In the genomic region with DNA sequence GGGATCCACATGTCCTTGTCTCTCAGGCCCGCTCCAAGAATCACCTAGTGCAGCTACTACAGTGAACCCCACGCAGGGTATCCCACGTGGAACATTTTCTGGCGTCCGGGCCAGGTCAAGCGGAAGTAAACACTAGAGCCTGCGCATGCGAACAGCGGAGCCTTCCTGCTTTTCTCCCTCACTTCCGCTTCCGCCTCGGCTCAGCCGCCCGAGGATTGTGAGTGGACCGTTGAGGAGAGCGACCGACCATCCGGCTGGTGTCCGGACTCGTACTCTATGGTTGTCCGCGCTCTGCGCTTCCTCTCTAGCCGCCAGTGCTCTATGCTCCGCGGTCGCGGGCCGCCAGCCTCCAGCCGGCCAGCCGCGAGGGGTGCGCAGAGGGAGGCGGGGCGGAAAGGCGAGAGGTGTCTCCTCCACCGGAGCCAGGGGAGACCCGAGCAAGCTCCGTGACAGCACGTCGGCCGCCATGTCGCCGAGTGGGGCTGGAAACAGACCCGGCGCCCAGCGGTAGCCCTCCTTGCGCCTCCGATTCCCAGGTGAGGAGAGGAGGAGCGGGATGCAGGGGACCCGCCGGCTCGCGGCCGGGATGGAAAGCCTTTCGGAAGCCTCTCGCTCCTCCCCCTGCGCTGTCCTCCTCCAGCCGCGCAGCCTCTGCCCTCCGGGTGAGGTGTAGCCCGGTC, we compare ENCODE assay signal across 8 cellular contexts. TPM values are rescaled to one million over a fixed set of nuclear protein-coding genes. Genes with fewer than 3 reads are reported as not detected.
A peak's percentile ranks its signal among the peaks of the same experiment; 100 is the strongest.
DNase-seq lines count a peak whose midpoint lies in the region; ATAC-seq, FAIRE-seq and TF ChIP-seq lines count a peak whose summit lies in the region.

A gene with protein sequence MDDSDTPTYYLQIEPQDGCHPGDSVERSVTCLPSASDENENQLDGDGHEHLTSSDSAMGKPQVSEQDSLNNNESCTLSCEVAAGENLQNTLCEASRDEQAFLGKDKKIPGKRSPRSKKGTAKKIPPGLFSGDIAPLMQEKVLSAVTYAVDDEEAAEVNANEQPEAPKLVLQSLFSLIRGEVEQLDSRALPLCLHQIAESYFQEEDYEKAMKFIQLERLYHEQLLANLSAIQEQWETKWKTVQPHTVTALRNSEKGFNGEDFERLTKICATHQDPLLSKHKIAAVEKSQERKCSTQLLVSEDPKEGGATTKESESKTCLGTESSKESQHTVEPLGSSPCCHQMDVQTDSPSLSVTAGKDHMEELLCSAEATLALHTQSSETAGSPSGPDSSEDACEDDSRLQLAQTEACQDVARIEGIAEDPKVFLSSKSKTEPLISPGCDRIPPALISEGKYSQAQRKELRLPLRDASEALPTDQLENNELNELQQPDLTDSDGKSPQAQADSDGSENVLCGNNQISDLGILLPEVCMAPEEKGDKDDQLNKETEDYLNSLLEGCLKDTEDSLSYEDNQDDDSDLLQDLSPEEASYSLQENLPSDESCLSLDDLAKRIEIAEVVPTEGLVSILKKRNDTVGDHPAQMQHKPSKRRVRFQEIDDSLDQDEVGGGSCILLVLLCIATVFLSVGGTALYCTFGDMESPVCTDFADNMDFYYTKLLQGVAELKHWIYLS (plus strand): TSS at position 329 of the 680 bp plus-strand sequence. CDS start 25,107 bp downstream, outside the sequence.
TFB2M (minus strand) TSS at position 134 of the 680 bp plus-strand sequence; CDS start at position 11, 123 bp downstream.

- H2AFZ ChIP-seq in OCI-LY7 (ENCODE audit: low read length) (peak within 1 kb of the TSS; percentile 85), endothelial cell of umbilical vein (ENCODE audit: low read depth, low read length) (peak within 1 kb of the TSS; percentile 50)

- dilution Hi-C loops in endothelial cell of umbilical vein (cut with MboI; ENCODE audit: extremely low pct_ligation_motif_present, low sequenced_read_pairs), result no loop called here

- TF ChIP-seq POLR2A in endothelial cell of umbilical vein (IDR thresholded peaks at IDR 0.05; ENCODE audit: low read depth, low read length), result peak; percentile 73

- CTCF ChIA-PET in OCI-LY7 (lab: Charles Lee; ENCODE audit: unreplicated experiment), result interaction anchor here (1.5 kb wide), 1 partner anchor 13 kb away, joined by 4 read pairs; no protein-coding TSS in a partner anchor
- CTCF ChIA-PET in endothelial cell of umbilical vein (lab: Charles Lee), result interaction anchor here (1.4 to 3.0 kb wide), 6 partner anchors 20 to 123 kb away, joined by 3 to 14 read pairs (median 8); no protein-coding TSS in a partner anchor

- under 1% methylated on average over 61 of the region's 62 CpGs for WGBS in HUES64

- BruUV-seq in OCI-LY7 (replicated peaks; lab: Mats Ljungman, UMichigan), result no TSS peak
- BruUV-seq in endothelial cell of umbilical vein (replicated peaks; lab: Mats Ljungman, UMichigan), result no TSS peak

- H3K9me1 ChIP-seq in endothelial cell of umbilical vein (replicated peaks; ENCODE audit: control insufficient read depth, extremely low read depth, insufficient read depth, low read length), result no peaks in the 10 kb centered on the region

- peaks cover 71% of the 10 kb centered on the region for H3K79me2 ChIP-seq in OCI-LY7 (ENCODE audit: insufficient read depth, low read depth, low read length)
- peaks cover 58% of the 10 kb centered on the region for H3K79me2 ChIP-seq in endothelial cell of umbilical vein (ENCODE audit: control insufficient read depth, insufficient read depth, low read length)

- TF ChIP-seq CTCF in OCI-LY7 (conservative IDR thresholded peaks at IDR 0.05; ENCODE audit: low read length) (no peak), endothelial cell of umbilical vein (IDR thresholded peaks at IDR 0.05; ENCODE audit: extremely low read depth in 1 of 2, insufficient read depth in 1 of 2, low read depth in 1 of 2, low read length in 2 of 2) (no peak)

- intact Hi-C loops in OCI-LY7 (cut with micrococcal nuclease; ENCODE audit: unreplicated experiment) (loop anchor here (1.0 to 10.0 kb wide), 5 partner anchors 59 to 649 kb away; partner anchors contain the start of genes AHCTF1 and SMYD3), endothelial cell of umbilical vein (cut with micrococcal nuclease) (loop anchor here (1.0 to 10.0 kb wide), 7 partner anchors 43 to 1474 kb away; partner anchors contain the start of gene SMYD3)

- DNase-seq in D341Med (ENCODE audit: low spot score), result peak; percentile 98
- peak; percentile 99 for DNase-seq in OCI-LY7 (ENCODE audit: low spot score)
- peak; percentile 78 for DNase-seq in activated T-cell treated with anti-CD3 and anti-CD28 coated beads for 1 hour (ENCODE audit: low read depth)
- peak; percentile 99 for DNase-seq in endothelial cell of umbilical vein (ENCODE audit: low read depth, low spot score)
- DNase-seq in midbrain (lab: John Stamatoyannopoulos, UW), result peak; percentile 98
- peak; percentile 80 to 82 for DNase-seq in stimulated activated CD8-positive, alpha-beta memory T cell treated with anti-CD3 and anti-CD28 coated beads, Interleukin-2, amount 100 ng/mL, for 1 hour (ENCODE audit: low read depth in 2 of 2)

- H3K36me3 ChIP-seq in HUES64 (ENCODE audit: insufficient read depth, low read length) (peaks cover 21% of the 10 kb centered on the region), OCI-LY7 (ENCODE audit: insufficient read depth, low read length) (peaks cover 29% of the 10 kb centered on the region), endothelial cell of umbilical vein (ENCODE audit: control insufficient read depth in 2 of 2, extremely low read depth in 1 of 2, insufficient read depth in 2 of 2, low read length in 2 of 2) (no peaks in the 10 kb centered on the region)

- no peaks in the 10 kb centered on the region for H3K9me3 ChIP-seq in HUES64 (ENCODE audit: insufficient read depth, low read depth, low read length)
- H3K9me3 ChIP-seq in OCI-LY7 (ENCODE audit: low read length), result no peaks in the 10 kb centered on the region; the same call in 1 of the 2 replicates
- H3K9me3 ChIP-seq in endothelial cell of umbilical vein (replicated peaks; ENCODE audit: control insufficient read depth, insufficient read depth, low read length), result no peaks in the 10 kb centered on the region

- no peaks in the 10 kb centered on the region for H3K9me2 ChIP-seq in OCI-LY7 (ENCODE audit: insufficient read depth, low read length)

- H3K27me3 ChIP-seq in HUES64 (ENCODE audit: insufficient read depth, low read length) (no peaks in the 10 kb centered on the region), endothelial cell of umbilical vein (ENCODE audit: control insufficient read depth in 2 of 2, insufficient read depth in 2 of 2, low read length in 2 of 2) (no peaks in the 10 kb centered on the region)

- no peaks in the 10 kb centered on the region for H3K4me1 ChIP-seq in HUES64 (ENCODE audit: insufficient read depth, low read length)
- H3K4me1 ChIP-seq in OCI-LY7 (ENCODE audit: insufficient read depth, low read length, poor library complexity, severe bottlenecking), result peaks cover 48% of the 10 kb centered on the region
- H3K4me1 ChIP-seq in endothelial cell of umbilical vein (ENCODE audit: control insufficient read depth, extremely low read depth, insufficient read depth, low read length), result peaks cover 46% of the 10 kb centered on the region

- H3K27ac ChIP-seq in HUES64 (ENCODE audit: low read depth, low read length), result peak within 1 kb of the TSS; percentile 74
- H3K27ac ChIP-seq in OCI-LY7 (ENCODE audit: low read depth, low read length, poor library complexity, severe bottlenecking), result peak within 1 kb of the TSS; percentile 76
- H3K27ac ChIP-seq in endothelial cell of umbilical vein (ENCODE audit: insufficient read depth, low read depth, low read length), result peak within 1 kb of the TSS; percentile 79

- H3K4me3 ChIP-seq in HUES64 (ENCODE audit: low read length) (peak within 1 kb of the TSS; percentile 85), OCI-LY7 (ENCODE audit: low read depth, low read length, poor library complexity, severe bottlenecking) (peak within 1 kb of the TSS; percentile 92), endothelial cell of umbilical vein (replicated peaks in 1 of 3; ENCODE audit: insufficient read depth in 1 of 3, low read depth in 1 of 3, low read length in 3 of 3) (peak within 1 kb of the TSS; percentile 79 to 91 (median 90))

- peak within 1 kb of the TSS; percentile 84 for H3K9ac ChIP-seq in HUES64 (ENCODE audit: low read depth, low read length)
- H3K9ac ChIP-seq in endothelial cell of umbilical vein (replicated peaks; ENCODE audit: extremely low read depth, insufficient read depth, low read length), result peak within 1 kb of the TSS; percentile 93

- peak; percentile 90 for ATAC-seq in GM21447 (IDR thresholded peaks at IDR 0.05; ENCODE audit: unreplicated experiment)

- peak; percentile 89 for FAIRE-seq in endothelial cell of umbilical vein (lab: Jason Lieb, UNC)

- H4K20me1 ChIP-seq in OCI-LY7 (ENCODE audit: insufficient read depth, low read length) (no peaks in the 10 kb centered on the region), endothelial cell of umbilical vein (replicated peaks; ENCODE audit: control insufficient read depth, extremely low read depth, insufficient read depth, low read length) (no peaks in the 10 kb centered on the region)

- H3K4me2 ChIP-seq in OCI-LY7 (ENCODE audit: low read length) (peak within 1 kb of the TSS; percentile 98), endothelial cell of umbilical vein (ENCODE audit: insufficient read depth, low read length) (peak within 1 kb of the TSS; percentile 95)

- POLR2A ChIA-PET in OCI-LY7 (lab: Charles Lee), result interaction anchor here (0.5 to 2.0 kb wide), 8 partner anchors 9 to 1753 kb away, joined by 3 to 13 read pairs (median 4); no protein-coding TSS in a partner anchor
- POLR2A ChIA-PET in endothelial cell of umbilical vein (lab: Charles Lee), result interaction anchor here (1.3 kb wide), 1 partner anchor 42 kb away, joined by 5 read pairs; no protein-coding TSS in a partner anchor

RNA-seq across cellular contexts. Expression of the first gene that starts in this region (rescaled TPM):
- 9.9 TPM for polyA plus RNA-seq in HUES64 (2013, experiment 1 of 2)
- polyA plus RNA-seq in HUES64 (2013, experiment 2 of 2), result 9.6 TPM
- 14.6 and 17.1 TPM in 2 replicates for total RNA-seq in OCI-LY7 (2014; rRNA removed; shearing (Covaris generic))
- total RNA-seq in OCI-LY7 (2022), result 25.1 and 27.2 TPM in 2 replicates
- total RNA-seq in endothelial cell of umbilical vein, result 18.1 and 21.5 TPM in 2 replicates
- polyA plus RNA-seq in endothelial cell of umbilical vein, result 4.4 and 6.3 TPM in 2 replicates
- 6.6 and 8.2 TPM in 2 replicates for polyA plus RNA-seq in endothelial cell of umbilical vein (2011; cell fraction: cytosol; rRNA removed)
- polyA plus RNA-seq in endothelial cell of umbilical vein (2011; cell fraction: nucleus; rRNA removed), result 21.4 and 26.5 TPM in 2 replicates
- polyA plus RNA-seq in endothelial cell of umbilical vein (2012), result 7.9 and 10.0 TPM in 2 replicates
- polyA minus RNA-seq in endothelial cell of umbilical vein, result 24.8 and 27.7 TPM in 2 replicates
- 8.0 TPM for polyA minus RNA-seq in endothelial cell of umbilical vein (2011; cell fraction: cytosol; rRNA and poly(A)+ RNA removed)
- 37.7 and 41.0 TPM in 2 replicates for polyA minus RNA-seq in endothelial cell of umbilical vein (2011; cell fraction: nucleus; rRNA and poly(A)+ RNA removed)

RNA-seq across cellular contexts. Expression of gene TFB2M, which starts in this region (rescaled TPM):
- polyA plus RNA-seq in HUES64 (2013, experiment 1 of 2), result 23.4 TPM
- polyA plus RNA-seq in HUES64 (2013, experiment 2 of 2), result 20.7 TPM
- total RNA-seq in OCI-LY7 (2014; rRNA removed; shearing (Covaris generic)), result 10.7 and 15.0 TPM in 2 replicates
- total RNA-seq in OCI-LY7 (2022), result 13.2 and 17.5 TPM in 2 replicates
- 14.3 and 14.8 TPM in 2 replicates for total RNA-seq in endothelial cell of umbilical vein
- 5.8 and 8.4 TPM in 2 replicates for polyA plus RNA-seq in endothelial cell of umbilical vein
- 10.3 and 10.4 TPM in 2 replicates for polyA plus RNA-seq in endothelial cell of umbilical vein (2011; cell fraction: cytosol; rRNA removed)
- polyA plus RNA-seq in endothelial cell of umbilical vein (2011; cell fraction: nucleus; rRNA removed), result 11.0 and 15.7 TPM in 2 replicates
- 13.0 and 20.7 TPM in 2 replicates for polyA plus RNA-seq in endothelial cell of umbilical vein (2012)
- polyA minus RNA-seq in endothelial cell of umbilical vein, result 3.7 and 4.8 TPM in 2 replicates
- 12.9 TPM for polyA minus RNA-seq in endothelial cell of umbilical vein (2011; cell fraction: cytosol; rRNA and poly(A)+ RNA removed)
- 9.6 and 13.3 TPM in 2 replicates for polyA minus RNA-seq in endothelial cell of umbilical vein (2011; cell fraction: nucleus; rRNA and poly(A)+ RNA removed)

Comparison
In these comparisons a context has a peak if more than half of its experiments do, and no peak if none do; other contexts are left out.
1. Peak in every context shown above with its lines: DNase-seq, ATAC-seq, H3K4me3 ChIP-seq and H3K27ac ChIP-seq.